In the genomic region with DNA sequence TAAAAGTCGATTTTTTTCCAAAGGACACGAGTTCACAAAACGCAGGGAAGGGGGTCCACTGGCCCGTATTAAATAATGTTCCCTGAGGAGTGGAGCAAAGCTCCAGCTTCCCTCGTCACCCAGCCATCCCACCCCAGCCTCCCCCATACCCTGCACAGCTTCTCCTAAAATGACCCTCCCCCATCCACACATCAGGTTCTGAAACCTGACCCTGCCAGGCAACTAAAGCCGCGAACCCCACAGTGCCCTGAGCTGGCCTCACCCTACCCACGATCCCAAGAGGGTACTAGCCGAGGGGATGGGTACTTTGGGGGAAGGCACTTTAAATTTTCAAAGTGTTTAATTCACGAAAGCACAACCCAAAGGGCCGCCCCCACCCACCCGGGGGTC, we compare ENCODE assay signal across 7 cellular contexts. TPM values are rescaled to one million over a fixed set of nuclear protein-coding genes. Genes with fewer than 3 reads are reported as not detected.
DNase-seq lines count a peak whose midpoint lies in the region; ATAC-seq and TF ChIP-seq lines count a peak whose summit lies in the region.

No MANE protein-coding gene starts in this region.

- peaks cover 16% of the 10 kb centered on the region; the same call in 1 of the 2 replicates for H3K79me2 ChIP-seq in KMS-11 (ENCODE audit: insufficient read depth, low read depth)
- H3K79me2 ChIP-seq in mammary epithelial cell (ENCODE audit: insufficient read depth, low read length) = peaks cover 9% of the 10 kb centered on the region

- in situ Hi-C loops in mammary epithelial cell (cut with MboI; ENCODE audit: low sequenced_read_pairs in 2 of 2) = loop anchor here (10.0 kb wide), 2 partner anchors 152 to 212 kb away; no protein-coding TSS in a partner anchor

- H3K4me3 Mint-ChIP-seq in memory B cell = peak overlapping the region; percentile 87

- WGBS in mammary epithelial cell (ENCODE audit: low coverage, missing lambda C conversion rate) = 46% methylated on average over 6 of the region's 12 CpGs

- H3K36me3 ChIP-seq in KMS-11 (ENCODE audit: insufficient read depth) = no peaks in the 10 kb centered on the region
- no peaks in the 10 kb centered on the region for H3K36me3 ChIP-seq in mammary epithelial cell (ENCODE audit: insufficient read depth, low read length)
- no peaks in the 10 kb centered on the region for H3K36me3 ChIP-seq in uterus

- BruUV-seq in mammary epithelial cell (replicated peaks; lab: Mats Ljungman, UMichigan) = no TSS peak

- no peaks in the 10 kb centered on the region for H4K20me1 ChIP-seq in KMS-11 (ENCODE audit: insufficient read depth)
- no peaks in the 10 kb centered on the region for H4K20me1 ChIP-seq in mammary epithelial cell (ENCODE audit: insufficient read depth, low read length)

- H3K4me3 ChIP-seq in KMS-11 (IDR thresholded peaks at IDR 0.05; ENCODE audit: insufficient read depth, low read depth, low read length) = no peak overlapping the region
- peak overlapping the region; percentile 56 to 57 (median 56) for H3K4me3 ChIP-seq in mammary epithelial cell (replicated peaks in 1 of 3; ENCODE audit: insufficient read depth in 1 of 3, low read depth in 2 of 3, low read length in 3 of 3)
- peak overlapping the region; percentile 41 to 46 for H3K4me3 ChIP-seq in uterus

- no peaks in the 10 kb centered on the region for H3K27me3 Mint-ChIP-seq in memory B cell

- dilution Hi-C loops in mammary epithelial cell (cut with HindIII; ENCODE audit: low sequenced_read_pairs) = loop anchor here (25.0 kb wide), 1 partner anchor 195 kb away; no protein-coding TSS in a partner anchor

- TF ChIP-seq CTCF in KMS-11 (conservative IDR thresholded peaks at IDR 0.05; ENCODE audit: low read depth, low read length) (no peak; the same call in 1 of the 2 replicates), mammary epithelial cell (conservative IDR thresholded peaks at IDR 0.05 in 1 of 2, IDR thresholded peaks at IDR 0.05 in 1 of 2; ENCODE audit: extremely low read depth in 1 of 2, insufficient read depth in 1 of 2, low read depth in 1 of 2, low read length in 2 of 2) (no peak), uterus (IDR thresholded peaks at IDR 0.05) (no peak)

- DNase-seq in mammary epithelial cell (no peak), memory B cell (ENCODE audit: low spot score in 2 of 2) (no peak), uterus (no peak), NCI-H774 (lab: John Stamatoyannopoulos, UW) (no peak)
- DNase-seq in stimulated activated naive CD4-positive, alpha-beta T cell treated with Interleukin-2 at 50 U/mL for 16 hours (lab: John Stamatoyannopoulos, UW) = no peak

- H3K9ac ChIP-seq in KMS-11 (peak overlapping the region; percentile 92), mammary epithelial cell (ENCODE audit: insufficient read depth, low read length) (peak overlapping the region; percentile 71)

- H3K4me1 ChIP-seq in KMS-11 (ENCODE audit: low read depth, poor library complexity, severe bottlenecking) (peaks cover 23% of the 10 kb centered on the region), mammary epithelial cell (ENCODE audit: insufficient read depth, low read length) (peaks cover 3% of the 10 kb centered on the region), uterus (no peaks in the 10 kb centered on the region)

- H3K9me3 ChIP-seq in mammary epithelial cell (replicated peaks; ENCODE audit: insufficient read depth, low read length) = no peaks in the 10 kb centered on the region
- H3K9me3 ChIP-seq in uterus = no peaks in the 10 kb centered on the region

- CTCF ChIA-PET in mammary epithelial cell (lab: Charles Lee; ENCODE audit: low non-redundant PET) = no interaction called here

- H2AFZ ChIP-seq in KMS-11 (ENCODE audit: low read depth) (peak overlapping the region; percentile 58), mammary epithelial cell (ENCODE audit: low read depth, low read length) (peak overlapping the region; percentile 75)

- H3K4me1 Mint-ChIP-seq in memory B cell = peaks cover 6% of the 10 kb centered on the region

- H3K4me2 ChIP-seq in KMS-11 = peak overlapping the region; percentile 78
- H3K4me2 ChIP-seq in mammary epithelial cell (ENCODE audit: insufficient read depth, low read depth, low read length) = peak overlapping the region; percentile 50

- H3K27me3 ChIP-seq in KMS-11 (ENCODE audit: insufficient read depth, low read depth) (no peaks in the 10 kb centered on the region), mammary epithelial cell (ENCODE audit: insufficient read depth, low read length) (no peaks in the 10 kb centered on the region), uterus (no peaks in the 10 kb centered on the region)

- no peak for TF ChIP-seq POLR2A in uterus (IDR thresholded peaks at IDR 0.05)

- H3K27ac ChIP-seq in KMS-11 (peak overlapping the region; percentile 98), mammary epithelial cell (ENCODE audit: insufficient read depth, low read depth, low read length) (peak overlapping the region; percentile 61), uterus (peak overlapping the region; percentile 79 to 84)

- peak overlapping the region; percentile 83 for H3K27ac Mint-ChIP-seq in memory B cell

- ATAC-seq in GM21423 (IDR thresholded peaks at IDR 0.05; ENCODE audit: unreplicated experiment) (peak; percentile 3), memory B cell (ENCODE audit: low read depth) (no peak)

- intact Hi-C loops in mammary epithelial cell (cut with micrococcal nuclease) = loop anchor here (1.0 to 5.0 kb wide), 3 partner anchors 147 to 335 kb away; a partner anchor contains a TSS
- intact Hi-C loops in uterus (cut with DNase I; ENCODE audit: low total_unique reads) = no loop called here

- no peaks in the 10 kb centered on the region for H3K36me3 Mint-ChIP-seq in memory B cell

- H3K9me3 Mint-ChIP-seq in memory B cell = no peaks in the 10 kb centered on the region

RNA-seq across cellular contexts. Expression of a gene that starts 0.6 kb away (rescaled TPM):
- total RNA-seq in mammary epithelial cell (10 to 100 TPM in 1 of 2 donors, 1 to 10 TPM in 1; 7.2 to 37.9 TPM), uterus (10 to 100 TPM in 3 of 4 donors, 1 to 10 TPM in 1; 2.0 to 21.9 (median 11.2) TPM)
- 16.0 TPM for polyA plus RNA-seq in mammary epithelial cell
- polyA minus RNA-seq in mammary epithelial cell = 24.3 TPM

RNA-seq across cellular contexts. Expression of a gene that starts 0.7 kb away (rescaled TPM):
- under 1 TPM in 1 of 2 donors, not detected in 1; 0.17 TPM for total RNA-seq in mammary epithelial cell
- 0.07 TPM for polyA plus RNA-seq in mammary epithelial cell
- not detected for polyA minus RNA-seq in mammary epithelial cell
- total RNA-seq in uterus = under 1 TPM in 2 of 4 donors, not detected in 2; 0.14 to 0.29 TPM
